Comparison of ENCODE assay signal across 8 cellular contexts in genomic region chr5:136212252-136212721, GRCh38. TPM values are rescaled to one million over a fixed set of nuclear protein-coding genes. Genes with fewer than 3 reads are reported as not detected.
DNase-seq lines count a peak whose midpoint lies in the region; ATAC-seq and TF ChIP-seq lines count a peak whose summit lies in the region.

No MANE protein-coding gene starts in this region.

- intact Hi-C loops in posterior vena cava (cut with DNase I): loop anchor here in 1 of 2 donors (5.0 kb wide), 1 partner anchor 325 kb away; no protein-coding TSS in a partner anchor

- H3K27ac ChIP-seq in fibroblast of lung (ENCODE audit: insufficient read depth, low read length): no peak overlapping the region

- no peak overlapping the region for H3K4me3 ChIP-seq in fibroblast of lung (replicated peaks in 1 of 4; ENCODE audit: control extremely low read depth in 1 of 4, insufficient read depth in 1 of 4, low read depth in 3 of 4, low read length in 4 of 4)

- H3K4me2 ChIP-seq in fibroblast of lung (ENCODE audit: extremely low read depth, insufficient read depth, low read length): no peak overlapping the region

- ATAC-seq in GM21619 (IDR thresholded peaks at IDR 0.05; ENCODE audit: unreplicated experiment) (peak; percentile 65), omental fat pad (ENCODE audit: low FRiP score) (no peak), GM18861 (IDR thresholded peaks at IDR 0.05; ENCODE audit: unreplicated experiment) (no peak)

- peaks cover 2% of the 10 kb centered on the region for H3K27me3 ChIP-seq in fibroblast of lung (ENCODE audit: control insufficient read depth, insufficient read depth, low read length)

- peak; percentile 91 to 95 for TF ChIP-seq CTCF in fibroblast of lung (conservative IDR thresholded peaks at IDR 0.05 in 1 of 2, IDR thresholded peaks at IDR 0.05 in 1 of 2; ENCODE audit: low read depth in 1 of 2, low read length in 2 of 2)
- peak in 1 of 3 donors; percentile 79 for TF ChIP-seq CTCF in omental fat pad (IDR thresholded peaks at IDR 0.05)

- no peak overlapping the region for H3K9ac ChIP-seq in fibroblast of lung (ENCODE audit: insufficient read depth, low read length)

- no peaks in the 10 kb centered on the region for H3K36me3 ChIP-seq in fibroblast of lung (ENCODE audit: control insufficient read depth, insufficient read depth, low read length)

- no peaks in the 10 kb centered on the region for H4K20me1 ChIP-seq in fibroblast of lung (ENCODE audit: control insufficient read depth, extremely low read depth, insufficient read depth, low read length)

- no peaks in the 10 kb centered on the region for H3K9me3 ChIP-seq in fibroblast of lung (ENCODE audit: control insufficient read depth, insufficient read depth, low read depth, low read length)

- H2AFZ ChIP-seq in fibroblast of lung (ENCODE audit: low read length): no peak overlapping the region

- DNase-seq in DMS53 (lab: John Stamatoyannopoulos, UW): peak; percentile 70
- DNase-seq in NCI-H2107 (lab: John Stamatoyannopoulos, UW): peak; percentile 7
- peak; percentile 43 for DNase-seq in activated CD8-positive, alpha-beta memory T cell treated with anti-CD3 and anti-CD28 coated beads, Interleukin-2, amount 50 U/mL, for 4 hours
- DNase-seq in fibroblast of lung (ENCODE audit: low read depth in 2 of 2): peak; percentile 30 to 57
- DNase-seq in omental fat pad (ENCODE audit: low spot score): peak; percentile 31
- DNase-seq in posterior vena cava (ENCODE audit: low spot score): no peak

- no peaks in the 10 kb centered on the region for H3K4me1 ChIP-seq in fibroblast of lung (ENCODE audit: control insufficient read depth, extremely low read depth, insufficient read depth, low read length)

- no peaks in the 10 kb centered on the region for H3K79me2 ChIP-seq in fibroblast of lung (ENCODE audit: control insufficient read depth, insufficient read depth, low read length)

RNA-seq across cellular contexts. Expression of gene SMIM32, which starts 19.3 kb away (rescaled TPM):
- total RNA-seq in fibroblast of lung: not detected in 2 replicates
- not detected in 2 replicates for polyA plus RNA-seq in fibroblast of lung
- not detected in 2 replicates for polyA plus RNA-seq in fibroblast of lung (2012)
- not detected in 2 replicates for polyA minus RNA-seq in fibroblast of lung (ENCODE audit: low replicate concordance)
- not detected for total RNA-seq in omental fat pad
- not detected for total RNA-seq in posterior vena cava
